Comparison of ENCODE assay signal across 9 cellular contexts in genomic region chr22:37591823-37592404, GRCh38. TPM values are rescaled to one million over a fixed set of nuclear protein-coding genes. Genes with fewer than 3 reads are reported as not detected.
A peak's percentile ranks its signal among the peaks of the same experiment; 100 is the strongest.
DNase-seq lines count a peak whose midpoint lies in the region; ATAC-seq and TF ChIP-seq lines count a peak whose summit lies in the region.
"Had no signal": no experiment of that assay in that cellular context is flagged by ENCODE, and none has a peak within 500 bp of the region (broad histone marks: within the 10 kb centered on the region; RNA-seq: fewer than 3 reads in every experiment).

No MANE protein-coding gene starts in this region.

- H4K20me1 ChIP-seq in GM23248 (ENCODE audit: insufficient read depth): no peaks in the 10 kb centered on the region

- in situ Hi-C loops in GM23248 (cut with MboI): loop anchor here (10.0 kb wide), 1 partner anchor 57 kb away; no protein-coding TSS in a partner anchor

- no peaks in the 10 kb centered on the region for H3K9me3 ChIP-seq in GM23248 (ENCODE audit: low read depth)

- peaks cover 5% of the 10 kb centered on the region for H3K27me3 Mint-ChIP-seq in activated T-helper 2 cell treated with anti-CD3 and anti-CD28 coated beads, Interferon-gamma antibody, Interleukin-2, Interleukin-4, amounts not matched to agents 10 μg/mL and 5 μg/mL and 100 μg/mL, durations not matched to agents 14 hours and 24 hours and 36 hours (ENCODE audit: low read depth)
- H3K27me3 Mint-ChIP-seq in naive B cell: peaks cover 7 to 23% (median 16%) of the 10 kb centered on the region in 3 donors

- H3K4me2 ChIP-seq in GM23248 (ENCODE audit: unreplicated experiment): peak overlapping the region; percentile 53

- CTCF ChIA-PET in AG04449 (lab: Yijun Ruan, JAX): interaction anchor here (0.7 to 19.7 kb wide), 36 partner anchors 10 to 315 kb away, joined by 3 to 591 read pairs (median 4); partner anchors contain the start of genes CARD10, CDC42EP1, GGA1 and LGALS2

- H3K9ac ChIP-seq in GM23248: no peak overlapping the region

- no peaks in the 10 kb centered on the region for H3K36me3 ChIP-seq in GM23248 (ENCODE audit: low read depth)

- no peaks in the 10 kb centered on the region; the same call in 1 of the 2 replicates for H3K27me3 ChIP-seq in GM23248 (replicated peaks; ENCODE audit: insufficient read depth)

- H3K4me3 Mint-ChIP-seq in activated T-helper 2 cell treated with anti-CD3 and anti-CD28 coated beads, Interferon-gamma antibody, Interleukin-2, Interleukin-4, amounts not matched to agents 10 μg/mL and 5 μg/mL and 100 μg/mL, durations not matched to agents 14 hours and 24 hours and 36 hours (ENCODE audit: low read depth): peak overlapping the region; percentile 74
- peak overlapping the region in 7 of 8 donors; percentile 50 to 87 (median 84) for H3K4me3 Mint-ChIP-seq in naive B cell

- H3K36me3 Mint-ChIP-seq in activated T-helper 2 cell treated with anti-CD3 and anti-CD28 coated beads, Interferon-gamma antibody, Interleukin-2, Interleukin-4, amounts not matched to agents 10 μg/mL and 5 μg/mL and 100 μg/mL, durations not matched to agents 14 hours and 24 hours and 36 hours (ENCODE audit: low read depth): no peaks in the 10 kb centered on the region
- H3K36me3 Mint-ChIP-seq in naive B cell: no peaks in the 10 kb centered on the region

- H3F3A ChIP-seq in GM23248 (ENCODE audit: insufficient read depth): no peaks in the 10 kb centered on the region

- H3K4me1 Mint-ChIP-seq in activated T-helper 2 cell treated with anti-CD3 and anti-CD28 coated beads, Interferon-gamma antibody, Interleukin-2, Interleukin-4, amounts not matched to agents 10 μg/mL and 5 μg/mL and 100 μg/mL, durations not matched to agents 14 hours and 24 hours and 36 hours (ENCODE audit: low read depth): peaks cover 9% of the 10 kb centered on the region
- peaks cover 11 to 16% (median 12%) of the 10 kb centered on the region in 3 donors for H3K4me1 Mint-ChIP-seq in naive B cell

- DNase-seq in AG04449 (ENCODE audit: low read depth, low spot score) (no peak), GM23248 (no peak), naive B cell (no peak), SK-N-DZ (ENCODE audit: low spot score) (no peak), NCI-H1417 (lab: John Stamatoyannopoulos, UW) (no peak), NCI-H1048 (lab: John Stamatoyannopoulos, UW) (no peak)
- no peak for DNase-seq in activated T-helper 2 cell treated with anti-CD3 and anti-CD28 coated beads, Interferon-gamma antibody, Interleukin-2, Interleukin-4, amounts not matched to agents 10 μg/mL and 5 μg/mL and 100 μg/mL, durations not matched to agents 14 hours and 24 hours and 36 hours (ENCODE audit: low spot score)

- no peaks in the 10 kb centered on the region for H3K9me2 ChIP-seq in GM23248 (ENCODE audit: insufficient read depth)

- no peaks in the 10 kb centered on the region for H3K4me1 ChIP-seq in GM23248 (ENCODE audit: insufficient read depth)

- peak overlapping the region; percentile 64 for H2AFZ ChIP-seq in GM23248

- POLR2A ChIA-PET in AG04449 (lab: Yijun Ruan, JAX): interaction anchor here (0.6 to 1.5 kb wide), 6 partner anchors 10 to 28 kb away, joined by 3 to 8 read pairs (median 3); no protein-coding TSS in a partner anchor

- peak in 1 of 2 donors; percentile 14 for ATAC-seq in naive B cell (ENCODE audit: low read depth in 2 of 2)
- ATAC-seq in HG03039 (IDR thresholded peaks at IDR 0.05; ENCODE audit: unreplicated experiment): no peak

- H3K4me3 ChIP-seq in AG04449 (ENCODE audit: low read depth, low read length) (peak overlapping the region; percentile 32), GM23248 (peak overlapping the region; percentile 43)

- intact Hi-C loops in activated T-helper 2 cell treated with anti-CD3 and anti-CD28 coated beads, Interferon-gamma antibody, Interleukin-2, Interleukin-4, amounts not matched to agents 10 μg/mL and 5 μg/mL and 100 μg/mL, durations not matched to agents 14 hours and 24 hours and 36 hours (cut with micrococcal nuclease): loop anchor here (1.0 kb wide), 2 partner anchors 16 to 54 kb away; partner anchors contain the start of gene GGA1

- 70 to 71% methylated on average over 12 of the region's 12 CpGs for WGBS in GM23248 (ENCODE audit: low coverage in 1 of 2, low lambda C conversion rate in 2 of 2, missing lambda C conversion rate in 2 of 2), 2 experiments

- no peak for TF ChIP-seq CTCF in AG04449 (IDR thresholded peaks at IDR 0.05; ENCODE audit: insufficient read depth, low read length, missing control alignments)

- no peaks in the 10 kb centered on the region for H3K79me2 ChIP-seq in GM23248 (ENCODE audit: insufficient read depth)

- H3K27ac Mint-ChIP-seq in activated T-helper 2 cell treated with anti-CD3 and anti-CD28 coated beads, Interferon-gamma antibody, Interleukin-2, Interleukin-4, amounts not matched to agents 10 μg/mL and 5 μg/mL and 100 μg/mL, durations not matched to agents 14 hours and 24 hours and 36 hours: peak overlapping the region; percentile 34
- peak overlapping the region in 1 of 6 donors; percentile 8 for H3K27ac Mint-ChIP-seq in naive B cell

- H3K27ac ChIP-seq in GM23248: no peak overlapping the region

- H3K9me3 Mint-ChIP-seq in activated T-helper 2 cell treated with anti-CD3 and anti-CD28 coated beads, Interferon-gamma antibody, Interleukin-2, Interleukin-4, amounts not matched to agents 10 μg/mL and 5 μg/mL and 100 μg/mL, durations not matched to agents 14 hours and 24 hours and 36 hours: no peaks in the 10 kb centered on the region
- no peaks in the 10 kb centered on the region for H3K9me3 Mint-ChIP-seq in naive B cell

RNA-seq across cellular contexts. Expression of gene LGALS2, which starts 12.0 kb away (rescaled TPM):
- total RNA-seq in GM23248 (2014; rRNA removed; shearing (Covaris generic)): not detected in 2 replicates
- 0.35 and 0.91 TPM in 2 replicates for polyA plus RNA-seq in GM23248 (2016; fragmentation: Nextera tagmentation; extraction: Ambion mirVana)
- not detected in 2 replicates for total RNA-seq in activated T-helper 2 cell treated with anti-CD3 and anti-CD28 coated beads, Interferon-gamma antibody, Interleukin-2, Interleukin-4, amounts not matched to agents 10 μg/mL and 5 μg/mL and 100 μg/mL, durations not matched to agents 14 hours and 24 hours and 36 hours
- 1 to 10 TPM in 1 of 6 donors, under 1 TPM in 3, not detected in 2; 0.60 to 2.6 (median 0.66) TPM for polyA plus RNA-seq in naive B cell (ENCODE audit: low read depth in 6 of 6)
- not detected in 2 replicates for polyA plus RNA-seq in SK-N-DZ (2014; cell fraction: cytosol; rRNA removed)
- not detected in 2 replicates for polyA plus RNA-seq in SK-N-DZ (2014; cell fraction: nucleus; rRNA removed)
- total RNA-seq: M059J had no signal

RNA-seq across cellular contexts. Expression of gene GGA1, which starts 16.7 kb away (rescaled TPM):
- total RNA-seq in GM23248 (2014; rRNA removed; shearing (Covaris generic)): 29.7 and 36.9 TPM in 2 replicates
- polyA plus RNA-seq in GM23248 (2016; fragmentation: Nextera tagmentation; extraction: Ambion mirVana): 29.7 and 29.9 TPM in 2 replicates
- 69.3 and 71.2 TPM in 2 replicates for total RNA-seq in activated T-helper 2 cell treated with anti-CD3 and anti-CD28 coated beads, Interferon-gamma antibody, Interleukin-2, Interleukin-4, amounts not matched to agents 10 μg/mL and 5 μg/mL and 100 μg/mL, durations not matched to agents 14 hours and 24 hours and 36 hours
- polyA plus RNA-seq in naive B cell (ENCODE audit: low read depth in 6 of 6): 10 to 100 TPM; 15.5 to 28.9 (median 24.2) TPM
- 57.2 and 63.0 TPM in 2 replicates for polyA plus RNA-seq in SK-N-DZ (2014; cell fraction: cytosol; rRNA removed)
- 150 and 184 TPM in 2 replicates for polyA plus RNA-seq in SK-N-DZ (2014; cell fraction: nucleus; rRNA removed)

RNA-seq across cellular contexts. Expression of gene CDC42EP1, which starts 31.6 kb away (rescaled TPM):
- total RNA-seq in GM23248 (2014; rRNA removed; shearing (Covaris generic)): 59.7 and 83.8 TPM in 2 replicates
- polyA plus RNA-seq in GM23248 (2016; fragmentation: Nextera tagmentation; extraction: Ambion mirVana): 122 and 130 TPM in 2 replicates
- 0.74 and 1.1 TPM in 2 replicates for total RNA-seq in activated T-helper 2 cell treated with anti-CD3 and anti-CD28 coated beads, Interferon-gamma antibody, Interleukin-2, Interleukin-4, amounts not matched to agents 10 μg/mL and 5 μg/mL and 100 μg/mL, durations not matched to agents 14 hours and 24 hours and 36 hours
- polyA plus RNA-seq in naive B cell (ENCODE audit: low read depth in 6 of 6): under 1 TPM in 5 of 6 donors, not detected in 1; 0.22 to 0.82 (median 0.26) TPM
- polyA plus RNA-seq in SK-N-DZ (2014; cell fraction: cytosol; rRNA removed): not detected in 2 replicates
- polyA plus RNA-seq in SK-N-DZ (2014; cell fraction: nucleus; rRNA removed): not detected in 2 replicates

RNA-seq across cellular contexts. Expression of gene SH3BP1, which starts 47.6 kb away (rescaled TPM):
- 2.4 and 9.9 TPM in 2 replicates for total RNA-seq in GM23248 (2014; rRNA removed; shearing (Covaris generic))
- 0.81 and 0.89 TPM in 2 replicates for polyA plus RNA-seq in GM23248 (2016; fragmentation: Nextera tagmentation; extraction: Ambion mirVana)
- total RNA-seq in activated T-helper 2 cell treated with anti-CD3 and anti-CD28 coated beads, Interferon-gamma antibody, Interleukin-2, Interleukin-4, amounts not matched to agents 10 μg/mL and 5 μg/mL and 100 μg/mL, durations not matched to agents 14 hours and 24 hours and 36 hours: 117 and 122 TPM in 2 replicates
- polyA plus RNA-seq in naive B cell (ENCODE audit: low read depth in 6 of 6): 1 to 10 TPM; 2.7 to 8.0 (median 3.2) TPM
- 16.5 and 22.0 TPM in 2 replicates for polyA plus RNA-seq in SK-N-DZ (2014; cell fraction: cytosol; rRNA removed)
- 17.6 and 25.1 TPM in 2 replicates for polyA plus RNA-seq in SK-N-DZ (2014; cell fraction: nucleus; rRNA removed)

Comparison
In these comparisons a context has a peak if more than half of its experiments do, and no peak if none do; other contexts are left out.
1. RNA of gene CDC42EP1, which starts 31.6 kb away (total RNA-seq): 59.7 to 83.8 TPM in GM23248; 0.74 to 1.1 TPM in activated T-helper 2 cell treated with anti-CD3 and anti-CD28 coated beads, Interferon-gamma antibody, Interleukin-2, Interleukin-4, amounts not matched to agents 10 μg/mL and 5 μg/mL and 100 μg/mL, durations not matched to agents 14 hours and 24 hours and 36 hours; every median in the first group is over 10 times any median in the second.